22 cellular contexts compared by ENCODE assay signal in the genomic region with DNA sequence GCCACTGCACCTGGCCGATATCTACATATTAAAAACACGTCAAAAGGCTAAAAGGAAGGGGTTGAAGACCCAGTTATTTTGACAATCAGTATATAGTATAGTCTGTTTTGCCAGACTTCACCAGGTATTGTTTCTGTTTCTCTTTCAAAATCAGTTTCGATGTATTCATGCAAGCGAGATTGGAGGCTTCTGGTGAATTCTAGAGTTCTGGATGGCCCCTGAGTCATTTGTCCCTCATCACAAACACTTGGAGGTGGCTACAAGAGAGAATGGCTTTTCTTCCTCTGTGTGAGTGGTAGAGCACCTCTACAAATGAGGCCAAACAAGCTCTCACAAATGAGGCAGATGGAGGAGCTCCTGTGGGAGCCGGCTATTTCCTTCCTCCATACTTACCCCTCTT.
A peak's percentile ranks its signal among the peaks of the same experiment; 100 is the strongest.
DNase-seq lines count a peak whose midpoint lies in the region; ATAC-seq and TF ChIP-seq lines count a peak whose summit lies in the region.
"Had no signal": no experiment of that assay in that cellular context is flagged by ENCODE, and none has a peak within 500 bp of the region (broad histone marks: within the 10 kb centered on the region; RNA-seq: fewer than 3 reads in every experiment).

No MANE protein-coding gene starts in this region.

- peaks cover 3% of the 10 kb centered on the region for H3K27me3 Mint-ChIP-seq in activated CD4-positive, alpha-beta T cell treated with anti-CD3 and anti-CD28 coated beads for 36 hours
- H3K27me3 Mint-ChIP-seq: IgD-negative memory B cell had no signal

- no peak for TF ChIP-seq CTCF in GM20000 (IDR thresholded peaks at IDR 0.05; ENCODE audit: extremely low read depth, missing control alignments)

- CTCF ChIA-PET in activated CD4-positive, alpha-beta T cell treated with anti-CD3 and anti-CD28 coated beads for 36 hours (lab: Charles Lee): no interaction called here

- H3K36me3 Mint-ChIP-seq in activated CD4-positive, alpha-beta T cell treated with anti-CD3 and anti-CD28 coated beads for 36 hours (ENCODE audit: low read depth): no peaks in the 10 kb centered on the region
- no peaks in the 10 kb centered on the region for H3K36me3 Mint-ChIP-seq in stimulated activated effector memory CD8-positive, alpha-beta T cell treated with anti-CD3 and anti-CD28 coated beads, Interleukin-12 subunit alpha, Interleukin-12 subunit beta, amount 100 ng/mL, for 72 hours
- H3K36me3 Mint-ChIP-seq: CD14-positive monocyte; CD4-positive, alpha-beta memory T cell had no signal

- peaks cover 1% of the 10 kb centered on the region for H3K9me3 Mint-ChIP-seq in activated CD4-positive, alpha-beta T cell treated with anti-CD3 and anti-CD28 coated beads for 36 hours (ENCODE audit: low read depth)
- peaks cover 3% of the 10 kb centered on the region for H3K9me3 Mint-ChIP-seq in stimulated activated effector memory CD8-positive, alpha-beta T cell treated with anti-CD3 and anti-CD28 coated beads, Interleukin-12 subunit alpha, Interleukin-12 subunit beta, amount 100 ng/mL, for 72 hours
- H3K9me3 Mint-ChIP-seq: HFFc6 had no signal

- H3K4me1 Mint-ChIP-seq in activated CD4-positive, alpha-beta T cell treated with anti-CD3 and anti-CD28 coated beads for 36 hours: no peaks in the 10 kb centered on the region
- H3K4me1 Mint-ChIP-seq in stimulated activated effector memory CD8-positive, alpha-beta T cell treated with anti-CD3 and anti-CD28 coated beads, Interleukin-12 subunit alpha, Interleukin-12 subunit beta, amount 100 ng/mL, for 72 hours: peaks cover 13% of the 10 kb centered on the region
- H3K4me1 Mint-ChIP-seq: CD14-positive monocyte had no signal

- intact Hi-C loops in activated CD4-positive, alpha-beta T cell treated with anti-CD3 and anti-CD28 coated beads for 36 hours (cut with DNase I, micrococcal nuclease): no loop called here

- H3K27ac Mint-ChIP-seq in activated CD4-positive, alpha-beta T cell treated with anti-CD3 and anti-CD28 coated beads for 36 hours: no peak overlapping the region
- no peak overlapping the region for H3K27ac Mint-ChIP-seq in stimulated activated effector memory CD8-positive, alpha-beta T cell treated with anti-CD3 and anti-CD28 coated beads, Interleukin-12 subunit alpha, Interleukin-12 subunit beta, amount 100 ng/mL, for 72 hours
- H3K27ac Mint-ChIP-seq: CD4-positive, alpha-beta memory T cell; GM23338; HFFc6; IgD-negative memory B cell had no signal

- POLR2A ChIA-PET in activated CD4-positive, alpha-beta T cell treated with anti-CD3 and anti-CD28 coated beads for 36 hours (lab: Charles Lee): no interaction called here

- H3K4me3 Mint-ChIP-seq in activated CD4-positive, alpha-beta T cell treated with anti-CD3 and anti-CD28 coated beads for 36 hours: no peak overlapping the region
- no peak overlapping the region for H3K4me3 Mint-ChIP-seq in stimulated activated effector memory CD8-positive, alpha-beta T cell treated with anti-CD3 and anti-CD28 coated beads, Interleukin-12 subunit alpha, Interleukin-12 subunit beta, amount 100 ng/mL, for 72 hours
- H3K4me3 Mint-ChIP-seq: CD4-positive, alpha-beta memory T cell; GM23338; HFFc6 had no signal

- no peak for DNase-seq in activated CD4-positive, alpha-beta T cell treated with anti-CD3 and anti-CD28 coated beads for 36 hours
- DNase-seq in activated CD4-positive, alpha-beta T cell treated with anti-CD3 and anti-CD28 coated beads, Interleukin-2, amount 50 U/mL, for 48 hours: no peak
- DNase-seq in GM20000 (ENCODE audit: low spot score): peak; percentile 3
- no peak for DNase-seq in stimulated activated effector memory CD8-positive, alpha-beta T cell treated with anti-CD3 and anti-CD28 coated beads, Interleukin-12 subunit alpha, Interleukin-12 subunit beta, amount 100 ng/mL, for 72 hours (ENCODE audit: low spot score in 2 of 2)
- DNase-seq in activated CD4-positive, CD25-positive, alpha-beta regulatory T cell (lab: John Stamatoyannopoulos, UW): no peak
- DNase-seq: Calu3; CD4-positive, alpha-beta memory T cell; DMS79 treated with DMSO at 0.1 percent for 48 hours; GF-D8; H7; HFFc6; Karpas-422; KBM-7 had no signal

- peak; percentile 26 for ATAC-seq in activated CD4-positive, alpha-beta T cell treated with anti-CD3 and anti-CD28 coated beads for 36 hours
- peak; percentile 64 for ATAC-seq in GM18867 (IDR thresholded peaks at IDR 0.05; ENCODE audit: unreplicated experiment)
- peak; percentile 26 for ATAC-seq in stimulated activated effector memory CD8-positive, alpha-beta T cell treated with anti-CD3 and anti-CD28 coated beads, Interleukin-12 subunit alpha, Interleukin-12 subunit beta, amount 100 ng/mL, for 72 hours
- no peak for ATAC-seq in GM18502 (IDR thresholded peaks at IDR 0.05; ENCODE audit: poor library complexity, unreplicated experiment)
- no peak for ATAC-seq in HG02970 (IDR thresholded peaks at IDR 0.05; ENCODE audit: low FRiP score, unreplicated experiment)
- ATAC-seq: A549, GM23338, HCT116, HepG2 had no signal

Comparison
In these comparisons a context has a peak if more than half of its experiments do, and no peak if none do; other contexts are left out.
1. ATAC-seq: peak in activated CD4-positive, alpha-beta T cell treated with anti-CD3 and anti-CD28 coated beads for 36 hours (single experiment), GM18867 (single experiment) and stimulated activated effector memory CD8-positive, alpha-beta T cell treated with anti-CD3 and anti-CD28 coated beads, Interleukin-12 subunit alpha, Interleukin-12 subunit beta, amount 100 ng/mL, for 72 hours (single experiment); none in GM18502 (single experiment) and HG02970 (single experiment).